Comparison of ENCODE assay signal across 8 cellular contexts in genomic region chr4:183444149-183444952, GRCh38.
DNase-seq lines count a peak whose midpoint lies in the region; ATAC-seq and TF ChIP-seq lines count a peak whose summit lies in the region.

A gene with protein sequence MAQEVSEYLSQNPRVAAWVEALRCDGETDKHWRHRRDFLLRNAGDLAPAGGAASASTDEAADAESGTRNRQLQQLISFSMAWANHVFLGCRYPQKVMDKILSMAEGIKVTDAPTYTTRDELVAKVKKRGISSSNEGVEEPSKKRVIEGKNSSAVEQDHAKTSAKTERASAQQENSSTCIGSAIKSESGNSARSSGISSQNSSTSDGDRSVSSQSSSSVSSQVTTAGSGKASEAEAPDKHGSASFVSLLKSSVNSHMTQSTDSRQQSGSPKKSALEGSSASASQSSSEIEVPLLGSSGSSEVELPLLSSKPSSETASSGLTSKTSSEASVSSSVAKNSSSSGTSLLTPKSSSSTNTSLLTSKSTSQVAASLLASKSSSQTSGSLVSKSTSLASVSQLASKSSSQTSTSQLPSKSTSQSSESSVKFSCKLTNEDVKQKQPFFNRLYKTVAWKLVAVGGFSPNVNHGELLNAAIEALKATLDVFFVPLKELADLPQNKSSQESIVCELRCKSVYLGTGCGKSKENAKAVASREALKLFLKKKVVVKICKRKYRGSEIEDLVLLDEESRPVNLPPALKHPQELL (plus strand): TSS chr4:183444636. CDS start chr4:183444798, 162 bp downstream.

- in situ Hi-C loops in T47D (cut with HindIII; ENCODE audit: low pct_unique_long_range_greater_than_20kb, low sequenced_read_pairs), result no loop called here

- H3K4me3 ChIP-seq in iPS-18c (ENCODE audit: insufficient read depth, low read depth, low read length) (peak within 1 kb of the TSS; percentile 92), skin epidermis (peak within 1 kb of the TSS; percentile 64 to 98 (median 79))

- peak within 1 kb of the TSS; percentile 100 for H3K27ac ChIP-seq in VCaP
- H3K27ac ChIP-seq in skin epidermis, result peak within 1 kb of the TSS; percentile 84 to 100 (median 98)

- no peaks in the 10 kb centered on the region for H3K9me3 ChIP-seq in iPS-18c (ENCODE audit: control insufficient read depth, insufficient read depth, low read length)

- TF ChIP-seq CTCF in VCaP (conservative IDR thresholded peaks at IDR 0.05), result no peak; the same call in 1 of the 2 replicates

- peak; percentile 92 for ATAC-seq in GM18907 (IDR thresholded peaks at IDR 0.05; ENCODE audit: unreplicated experiment)
- peak; percentile 86 for ATAC-seq in HG03139 (IDR thresholded peaks at IDR 0.05; ENCODE audit: unreplicated experiment)

- DNase-seq in AG08395 (ENCODE audit: low spot score) (peak; percentile 94), NCI-H2196 treated with DMSO at 0.1 percent for 48 hours (lab: John Stamatoyannopoulos, UW; ENCODE audit: unreplicated experiment) (peak; percentile 52), T47D (ENCODE audit: low read depth in 1 of 2, low spot score in 1 of 2) (peak; percentile 72 to 95)

Comparison
In these comparisons a context has a peak if more than half of its experiments do, and no peak if none do; other contexts are left out.
1. Peak in every context shown above with its lines: DNase-seq, ATAC-seq, H3K4me3 ChIP-seq and H3K27ac ChIP-seq.